24 cellular contexts compared by ENCODE assay signal in genomic region chr3:109480014-109480413, GRCh38.
DNase-seq lines count a peak whose midpoint lies in the region; TF ChIP-seq lines count a peak whose summit lies in the region.
"Had no signal": no experiment of that assay in that cellular context is flagged by ENCODE, and none has a peak within 500 bp of the region (broad histone marks: within the 10 kb centered on the region; RNA-seq: fewer than 3 reads in every experiment).

No MANE protein-coding gene starts in this region.

- peaks cover 5% of the 10 kb centered on the region for H3F3A ChIP-seq in neural progenitor cell (ENCODE audit: low read depth)

- H3K4me3 Mint-ChIP-seq in glutamatergic neuron (ENCODE audit: unreplicated experiment) (no peak overlapping the region), neural progenitor cell (no peak overlapping the region)
- H3K4me3 Mint-ChIP-seq in activated CD4-positive, alpha-beta memory T cell treated with anti-CD3 and anti-CD28 coated beads, Interleukin-2, amount 10 ng/mL, durations not matched to agents 7 days and 5 days = no peak overlapping the region
- H3K4me3 Mint-ChIP-seq: CD4-positive, CD25-positive, alpha-beta regulatory T cell had no signal

- H3K4me1 Mint-ChIP-seq in glutamatergic neuron (ENCODE audit: low read depth, unreplicated experiment) (no peaks in the 10 kb centered on the region), neural progenitor cell (peaks cover 5% of the 10 kb centered on the region)
- no peaks in the 10 kb centered on the region for H3K4me1 Mint-ChIP-seq in activated CD4-positive, alpha-beta memory T cell treated with anti-CD3 and anti-CD28 coated beads, Interleukin-2, amount 10 ng/mL, durations not matched to agents 7 days and 5 days
- H3K4me1 Mint-ChIP-seq: CD4-positive, CD25-positive, alpha-beta regulatory T cell had no signal

- POLR2A ChIA-PET in activated CD4-positive, alpha-beta memory T cell treated with anti-CD3 and anti-CD28 coated beads, Interleukin-2, amount 10 ng/mL, durations not matched to agents 7 days and 5 days (lab: Charles Lee) = no interaction called here

- H2AFZ ChIP-seq in neural progenitor cell (replicated peaks) = no peak overlapping the region

- no peaks in the 10 kb centered on the region for H3K27me3 ChIP-seq in neural progenitor cell
- H3K27me3 ChIP-seq: BLaER1 had no signal

- H3K9me3 ChIP-seq in neural progenitor cell (ENCODE audit: low read depth) = no peaks in the 10 kb centered on the region
- H3K9me3 ChIP-seq: BLaER1 had no signal

- H3K4me2 ChIP-seq in neural progenitor cell = no peak overlapping the region
- H3K4me2 ChIP-seq: BLaER1 had no signal

- no peaks in the 10 kb centered on the region for H3K36me3 ChIP-seq in neural progenitor cell
- H3K36me3 ChIP-seq: BLaER1 had no signal

- H3K36me3 Mint-ChIP-seq in glutamatergic neuron (ENCODE audit: unreplicated experiment) (no peaks in the 10 kb centered on the region), neural progenitor cell (no peaks in the 10 kb centered on the region)
- no peaks in the 10 kb centered on the region for H3K36me3 Mint-ChIP-seq in activated CD4-positive, alpha-beta memory T cell treated with anti-CD3 and anti-CD28 coated beads, Interleukin-2, amount 10 ng/mL, durations not matched to agents 7 days and 5 days (ENCODE audit: low read depth)
- H3K36me3 Mint-ChIP-seq: CD4-positive, CD25-positive, alpha-beta regulatory T cell had no signal

- H3K9me3 Mint-ChIP-seq in glutamatergic neuron (ENCODE audit: unreplicated experiment) (no peaks in the 10 kb centered on the region), neural progenitor cell (no peaks in the 10 kb centered on the region)
- H3K9me3 Mint-ChIP-seq in activated CD4-positive, alpha-beta memory T cell treated with anti-CD3 and anti-CD28 coated beads, Interleukin-2, amount 10 ng/mL, durations not matched to agents 7 days and 5 days = no peaks in the 10 kb centered on the region

- no peaks in the 10 kb centered on the region for H3K79me2 ChIP-seq in neural progenitor cell (ENCODE audit: low read depth)

- CTCF ChIA-PET in activated CD4-positive, alpha-beta memory T cell treated with anti-CD3 and anti-CD28 coated beads, Interleukin-2, amount 10 ng/mL, durations not matched to agents 7 days and 5 days (lab: Charles Lee) = no interaction called here

- H4K20me1 ChIP-seq in neural progenitor cell (ENCODE audit: low read depth) = no peaks in the 10 kb centered on the region
- H4K20me1 ChIP-seq: BLaER1 had no signal

- TF ChIP-seq CTCF in glutamatergic neuron (IDR thresholded peaks at IDR 0.05; ENCODE audit: partially characterized antibody, unreplicated experiment) = no peak
- no peak for TF ChIP-seq CTCF in neural progenitor cell (IDR thresholded peaks at IDR 0.05)

- H3K27me3 Mint-ChIP-seq in glutamatergic neuron (ENCODE audit: unreplicated experiment) (no peaks in the 10 kb centered on the region), neural progenitor cell (ENCODE audit: insufficient read depth, low read depth) (no peaks in the 10 kb centered on the region)
- peaks cover 2% of the 10 kb centered on the region for H3K27me3 Mint-ChIP-seq in activated CD4-positive, alpha-beta memory T cell treated with anti-CD3 and anti-CD28 coated beads, Interleukin-2, amount 10 ng/mL, durations not matched to agents 7 days and 5 days
- H3K27me3 Mint-ChIP-seq: CD4-positive, CD25-positive, alpha-beta regulatory T cell had no signal

- H3K27ac ChIP-seq in neural progenitor cell = peak overlapping the region; percentile 24
- H3K27ac ChIP-seq: BLaER1, SK-N-MC had no signal

- DNase-seq in ELF-1 (ENCODE audit: low read depth, low spot score) (peak; percentile 49), SK-N-DZ (ENCODE audit: low spot score) (peak; percentile 7), glutamatergic neuron (no peak), neural progenitor cell (ENCODE audit: low spot score) (peak; percentile 56), GM03348 (ENCODE audit: low spot score) (no peak), NCI-H146 treated with DMSO at 0.1 percent for 48 hours (lab: John Stamatoyannopoulos, UW; ENCODE audit: unreplicated experiment) (no peak)
- no peak for DNase-seq in effector CD8-positive, alpha-beta T cell (lab: John Stamatoyannopoulos, UW)
- no peak for DNase-seq in activated CD4-positive, alpha-beta memory T cell treated with anti-CD3 and anti-CD28 coated beads, Interleukin-2, amount 10 ng/mL, durations not matched to agents 7 days and 5 days
- DNase-seq: CD4-positive, CD25-positive, alpha-beta regulatory T cell; DMS53; GDM1; KBM-7; MV-4-11; NCI-H1105; NCI-H1436 treated with DMSO at 0.1 percent for 48 hours; NCI-H1930; NCI-H2107; NCI-H446; NCI-H524 treated with DMSO at 0.1 percent for 48 hours; NCI-H774; Right ventricle myocardium superior; RPMI8226 had no signal

- H3K4me3 ChIP-seq in neural progenitor cell = no peak overlapping the region
- H3K4me3 ChIP-seq: BLaER1, SK-N-MC had no signal

- peak overlapping the region; percentile 29 for H3K27ac Mint-ChIP-seq in glutamatergic neuron (ENCODE audit: unreplicated experiment)
- H3K27ac Mint-ChIP-seq in neural progenitor cell = peak overlapping the region; percentile 61
- H3K27ac Mint-ChIP-seq in activated CD4-positive, alpha-beta memory T cell treated with anti-CD3 and anti-CD28 coated beads, Interleukin-2, amount 10 ng/mL, durations not matched to agents 7 days and 5 days = no peak overlapping the region
- H3K27ac Mint-ChIP-seq: CD4-positive, CD25-positive, alpha-beta regulatory T cell had no signal

- H3K4me1 ChIP-seq in neural progenitor cell = peaks cover 7% of the 10 kb centered on the region
- H3K4me1 ChIP-seq: BLaER1 had no signal

- no peak overlapping the region for H3K9ac ChIP-seq in neural progenitor cell
- H3K9ac ChIP-seq: BLaER1 had no signal

Comparison
In these comparisons a context has a peak if more than half of its experiments do, and no peak if none do; other contexts are left out.
1. DNase-seq: peak in ELF-1 (single experiment), SK-N-DZ (single experiment) and neural progenitor cell (single experiment); none in glutamatergic neuron (single experiment), GM03348 (single experiment), effector CD8-positive, alpha-beta T cell (single experiment), NCI-H146 treated with DMSO at 0.1 percent for 48 hours (single experiment) and activated CD4-positive, alpha-beta memory T cell treated with anti-CD3 and anti-CD28 coated beads, Interleukin-2, amount 10 ng/mL, durations not matched to agents 7 days and 5 days (single experiment).